ENCODE assay signal across 16 cellular contexts in genomic region chr11:124612045-124612444, GRCh38. TPM values are rescaled to one million over a fixed set of nuclear protein-coding genes. Genes with fewer than 3 reads are reported as not detected.
DNase-seq lines count a peak whose midpoint lies in the region; ATAC-seq lines count a peak whose summit lies in the region.
"Had no signal": no experiment of that assay in that cellular context is flagged by ENCODE, and none has a peak within 500 bp of the region (broad histone marks: within the 10 kb centered on the region; RNA-seq: fewer than 3 reads in every experiment).

No MANE protein-coding gene starts in this region.

- H3K4me1 Mint-ChIP-seq in activated T-helper 17 cell treated with anti-CD3 and anti-CD28 coated beads, Interleukin-2, amount 50 U/mL, for 72 hours: no peaks in the 10 kb centered on the region

- H3K9me3 Mint-ChIP-seq in activated T-helper 17 cell treated with anti-CD3 and anti-CD28 coated beads, Interleukin-2, amount 50 U/mL, for 72 hours: no peaks in the 10 kb centered on the region

- H3K36me3 Mint-ChIP-seq in activated T-helper 17 cell treated with anti-CD3 and anti-CD28 coated beads, Interleukin-2, amount 50 U/mL, for 72 hours (ENCODE audit: low read depth): no peaks in the 10 kb centered on the region

- DNase-seq in NCI-H1092 treated with DMSO at 0.1 percent for 48 hours (lab: John Stamatoyannopoulos, UW) (peak; percentile 32), NCI-H1092 (lab: John Stamatoyannopoulos, UW) (no peak), NCI-H2029 treated with DMSO at 0.1 percent for 48 hours (lab: John Stamatoyannopoulos, UW) (peak; percentile 30), NCI-H128 (lab: John Stamatoyannopoulos, UW; ENCODE audit: unreplicated experiment) (no peak), hypothalamus (lab: John Stamatoyannopoulos, UW) (no peak), NCI-H510A (lab: John Stamatoyannopoulos, UW) (no peak)
- DNase-seq: amniotic stem cell, COR-L47, glutamatergic neuron, substantia nigra had no signal

- H3K27ac Mint-ChIP-seq in activated T-helper 17 cell treated with anti-CD3 and anti-CD28 coated beads, Interleukin-2, amount 50 U/mL, for 72 hours: no peak overlapping the region

- peak; percentile 72 for ATAC-seq in GM19395 (IDR thresholded peaks at IDR 0.05; ENCODE audit: unreplicated experiment)
- ATAC-seq in activated T-helper 17 cell treated with anti-CD3 and anti-CD28 coated beads, Interleukin-2, amount 50 U/mL, for 72 hours (replicated peaks): peak; percentile 70
- ATAC-seq: Right ventricle myocardium inferior had no signal

- no peaks in the 10 kb centered on the region for H3K27me3 Mint-ChIP-seq in activated T-helper 17 cell treated with anti-CD3 and anti-CD28 coated beads, Interleukin-2, amount 50 U/mL, for 72 hours

- H3K4me3 Mint-ChIP-seq in activated T-helper 17 cell treated with anti-CD3 and anti-CD28 coated beads, Interleukin-2, amount 50 U/mL, for 72 hours: no peak overlapping the region

RNA-seq across cellular contexts. Expression of gene PANX3, which starts 0.8 kb away (rescaled TPM):
- total RNA-seq in activated T-helper 17 cell treated with anti-CD3 and anti-CD28 coated beads, Interleukin-2, amount 50 U/mL, for 72 hours: not detected
- total RNA-seq: A172, HepG2, osteocyte, Right ventricle myocardium inferior had no signal

RNA-seq across cellular contexts. Expression of gene TBRG1, which starts 10.6 kb away (rescaled TPM):
- 10 to 100 TPM; 28.8 to 30.0 TPM for total RNA-seq in activated T-helper 17 cell treated with anti-CD3 and anti-CD28 coated beads, Interleukin-2, amount 50 U/mL, for 72 hours

RNA-seq across cellular contexts. Expression of gene OR8A1, which starts 42.2 kb away (rescaled TPM):
- not detected for total RNA-seq in activated T-helper 17 cell treated with anti-CD3 and anti-CD28 coated beads, Interleukin-2, amount 50 U/mL, for 72 hours
- total RNA-seq: A172, HepG2, osteocyte, Right ventricle myocardium inferior had no signal

Comparison
In these comparisons a context has a peak if more than half of its experiments do, and no peak if none do; other contexts are left out.
1. DNase-seq: peak in NCI-H1092 treated with DMSO at 0.1 percent for 48 hours (single experiment) and NCI-H2029 treated with DMSO at 0.1 percent for 48 hours (single experiment); none in NCI-H1092 (single experiment), NCI-H128 (single experiment), hypothalamus (0 of 51) and NCI-H510A (single experiment).